In the genomic region with DNA sequence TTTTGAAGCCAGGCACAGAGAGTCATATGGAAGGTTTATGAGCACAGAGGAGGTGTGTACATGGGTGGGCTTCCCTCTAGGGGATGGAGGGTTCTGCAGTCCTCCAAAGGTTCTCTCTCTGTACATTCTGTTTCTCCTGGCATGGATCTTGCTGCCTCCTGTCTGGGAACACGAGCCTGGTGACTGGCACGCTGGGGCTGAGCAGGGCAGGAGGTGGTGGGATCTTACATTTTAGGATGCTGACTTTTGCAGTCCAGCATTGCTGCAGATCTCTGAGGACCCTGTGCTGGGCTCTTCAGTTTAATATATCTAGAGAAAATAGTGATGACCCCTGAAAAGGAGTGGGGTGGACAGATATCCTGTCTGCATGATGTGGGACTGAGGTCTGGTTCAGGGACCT, we compare ENCODE assay signal across 20 cellular contexts. TPM values are rescaled to one million over a fixed set of nuclear protein-coding genes. Genes with fewer than 3 reads are reported as not detected.
DNase-seq lines count a peak whose midpoint lies in the region; ATAC-seq and TF ChIP-seq lines count a peak whose summit lies in the region.
"Had no signal": no experiment of that assay in that cellular context is flagged by ENCODE, and none has a peak within 500 bp of the region (broad histone marks: within the 10 kb centered on the region; RNA-seq: fewer than 3 reads in every experiment).

No MANE protein-coding gene starts in this region.

- no peak overlapping the region for H2AFZ ChIP-seq in osteoblast (ENCODE audit: low read length)

- no peak overlapping the region for H3K4me3 Mint-ChIP-seq in chondrocyte (ENCODE audit: unreplicated experiment)
- H3K4me3 Mint-ChIP-seq: CD4-positive, alpha-beta T cell; HFFc6 had no signal

- ATAC-seq in aorta (ENCODE audit: low FRiP score) (no peak), HG02763 (IDR thresholded peaks at IDR 0.05; ENCODE audit: unreplicated experiment) (no peak)
- no peak for ATAC-seq in activated CD4-positive, CD25-positive, alpha-beta regulatory T cell treated with anti-CD3 and anti-CD28 coated beads, Interleukin-2, amount 50 U/mL, for 24 hours
- ATAC-seq: A549, HCT116, HepG2 had no signal

- WGBS in aorta, 2 donors, result 0 to 23% methylated on average over 2 of the region's 2 CpGs

- no peak overlapping the region for H3K4me3 ChIP-seq in osteoblast (ENCODE audit: insufficient read depth, low read length)
- H3K4me3 ChIP-seq in aorta (ENCODE audit: low read length in 2 of 2), result no peak overlapping the region
- H3K4me3 ChIP-seq: A549 had no signal

- peaks cover 5% of the 10 kb centered on the region for H3K36me3 Mint-ChIP-seq in chondrocyte (ENCODE audit: low read depth)

- H3K27ac ChIP-seq in osteoblast (ENCODE audit: low read depth, low read length) (no peak overlapping the region), aorta (ENCODE audit: low read depth in 1 of 2, low read length in 2 of 2) (peak overlapping the region; percentile 83 to 86)
- H3K27ac ChIP-seq: 22Rv1, A549, C4-2B had no signal

- H3K4me1 ChIP-seq in osteoblast (ENCODE audit: insufficient read depth, low read length) (no peaks in the 10 kb centered on the region), aorta (ENCODE audit: control insufficient read depth in 1 of 2, insufficient read depth in 2 of 2, low read length in 2 of 2) (peaks cover under 1 to 13% of the 10 kb centered on the region in 2 donors)
- H3K4me1 ChIP-seq: A549, Caco-2 had no signal

- DNase-seq in NCI-H2171 treated with DMSO at 0.1 percent for 48 hours (lab: John Stamatoyannopoulos, UW), result peak; percentile 37
- no peak for DNase-seq in NCI-H2171 (lab: John Stamatoyannopoulos, UW)
- no peak for DNase-seq in chondrocyte (ENCODE audit: low spot score)
- peak; percentile 23 for DNase-seq in osteoblast (ENCODE audit: insufficient read length, low spot score, missing footprints)
- DNase-seq in aorta, result no peak
- DNase-seq: AML-193; Caco-2; CD4-positive, alpha-beta T cell; DMS79; GDM1; GOT3; H7; HFFc6 had no signal

- H3K79me2 ChIP-seq in osteoblast (ENCODE audit: insufficient read depth, low read length), result no peaks in the 10 kb centered on the region

- H3K36me3 ChIP-seq in osteoblast (ENCODE audit: insufficient read depth, low read length) (peaks cover 2% of the 10 kb centered on the region), aorta (ENCODE audit: control insufficient read depth in 1 of 2, insufficient read depth in 2 of 2, low read length in 1 of 2) (no peaks in the 10 kb centered on the region)

- no peaks in the 10 kb centered on the region for H3K27me3 ChIP-seq in osteoblast (ENCODE audit: insufficient read depth, low read length)
- H3K27me3 ChIP-seq in aorta (ENCODE audit: control insufficient read depth in 1 of 2, insufficient read depth in 2 of 2, low read length in 1 of 2), result no peaks in the 10 kb centered on the region

- no peaks in the 10 kb centered on the region for H3K9me3 Mint-ChIP-seq in chondrocyte (ENCODE audit: low read depth)
- H3K9me3 Mint-ChIP-seq: CD4-positive, alpha-beta T cell had no signal

- peaks cover 59% of the 10 kb centered on the region for H3K4me1 Mint-ChIP-seq in chondrocyte (ENCODE audit: low read depth)

- no peaks in the 10 kb centered on the region for H4K20me1 ChIP-seq in osteoblast (ENCODE audit: insufficient read depth, low read length)

- peak overlapping the region; percentile 71 for H3K27ac Mint-ChIP-seq in chondrocyte (ENCODE audit: unreplicated experiment)
- H3K27ac Mint-ChIP-seq: CD4-positive, alpha-beta T cell had no signal

- intact Hi-C loops in aorta (cut with DNase I), result no loop called here

- no peak overlapping the region for H3K4me2 ChIP-seq in osteoblast (ENCODE audit: insufficient read depth, low read length)
- H3K4me2 ChIP-seq: A549 had no signal

- TF ChIP-seq CTCF in chondrocyte (IDR thresholded peaks at IDR 0.05) (no peak), osteoblast (IDR thresholded peaks at IDR 0.05; ENCODE audit: extremely low read depth, low read depth, low read length) (no peak)

- H3K27me3 Mint-ChIP-seq in chondrocyte (ENCODE audit: low read depth), result no peaks in the 10 kb centered on the region

- H3K9me3 ChIP-seq in osteoblast (ENCODE audit: low read depth, low read length) (no peaks in the 10 kb centered on the region), aorta (ENCODE audit: control insufficient read depth, low read length) (no peaks in the 10 kb centered on the region)
- H3K9me3 ChIP-seq: Caco-2 had no signal

RNA-seq across cellular contexts. Expression of a gene that starts 23.0 kb away (rescaled TPM):
- 7.7 to 10.1 TPM (median 8.1 TPM) in 3 replicates for total RNA-seq in chondrocyte
- 2.5 and 3.2 TPM in 2 replicates for total RNA-seq in osteoblast
- 10 to 100 TPM; 23.8 to 34.4 TPM for total RNA-seq in aorta
- 10 to 100 TPM in 1 of 2 donors, 1 to 10 TPM in 1; 4.3 to 11.9 TPM for polyA plus RNA-seq in aorta
- total RNA-seq: CD4-positive, alpha-beta T cell; HepG2 had no signal
- polyA plus RNA-seq: HepG2 had no signal

RNA-seq across cellular contexts. Expression of a gene that starts 34.7 kb away (rescaled TPM):
- total RNA-seq in chondrocyte, result 70.4 to 84.2 TPM (median 77.8 TPM) in 3 replicates
- 2.2 and 2.4 TPM in 2 replicates for total RNA-seq in osteoblast
- 10 to 100 TPM; 29.0 to 45.4 TPM for total RNA-seq in aorta
- polyA plus RNA-seq in aorta, result 10 to 100 TPM in 1 of 2 donors, 1 to 10 TPM in 1; 8.6 to 22.8 TPM
- total RNA-seq: Caco-2, HepG2 had no signal
- polyA plus RNA-seq: HepG2 had no signal

RNA-seq across cellular contexts. Expression of a gene that starts 46.3 kb away (rescaled TPM):
- total RNA-seq in chondrocyte (8.1 to 13.2 TPM (median 8.5 TPM) in 3 replicates), osteoblast (18.5 and 20.3 TPM in 2 replicates), aorta (10 to 100 TPM; 14.0 to 23.1 TPM)
- 10 to 100 TPM in 1 of 2 donors, 1 to 10 TPM in 1; 2.3 to 13.2 TPM for polyA plus RNA-seq in aorta

Comparison
In these comparisons a context has a peak if more than half of its experiments do, and no peak if none do; other contexts are left out.
1. DNase-seq: peak in NCI-H2171 treated with DMSO at 0.1 percent for 48 hours (single experiment) and osteoblast (single experiment); none in NCI-H2171 (single experiment), chondrocyte (single experiment) and aorta (0 of 2).